In genomic region chr16:88017006-88017405, GRCh38 we compare ENCODE assay signal across 22 cellular contexts.
A peak's percentile ranks its signal among the peaks of the same experiment; 100 is the strongest.
DNase-seq lines count a peak whose midpoint lies in the region; ATAC-seq and TF ChIP-seq lines count a peak whose summit lies in the region.
"Had no signal": no experiment of that assay in that cellular context is flagged by ENCODE, and none has a peak within 500 bp of the region (broad histone marks: within the 10 kb centered on the region; RNA-seq: fewer than 3 reads in every experiment).

No MANE protein-coding gene starts in this region.

- H3K9me3 ChIP-seq in lower lobe of right lung (no peaks in the 10 kb centered on the region), stomach (no peaks in the 10 kb centered on the region)
- H3K9me3 ChIP-seq: SK-N-SH had no signal

- TF ChIP-seq CTCF in LNCaP clone FGC (IDR thresholded peaks at IDR 0.05; ENCODE audit: control insufficient read depth, extremely low read depth, insufficient read depth) (no peak), lower lobe of right lung (IDR thresholded peaks at IDR 0.05) (no peak), stomach (IDR thresholded peaks at IDR 0.05) (no peak)

- H3K4me3 ChIP-seq in LNCaP clone FGC (ENCODE audit: low read depth, low read length): peak overlapping the region; percentile 42
- H3K4me3 ChIP-seq in lower lobe of right lung: no peak overlapping the region
- H3K4me3 ChIP-seq in stomach: no peak overlapping the region

- H3K27me3 ChIP-seq in lower lobe of right lung (ENCODE audit: low read depth): no peaks in the 10 kb centered on the region
- no peaks in the 10 kb centered on the region for H3K27me3 ChIP-seq in stomach

- ATAC-seq in Right ventricle myocardium superior (ENCODE audit: poor library complexity) (no peak), lower lobe of right lung (no peak)
- ATAC-seq: HCT116 had no signal

- intact Hi-C loops in cardiac septum (cut with DNase I) (no loop called here), Right ventricle myocardium superior (cut with DNase I) (no loop called here), lower lobe of right lung (cut with DNase I) (no loop called here), stomach (cut with DNase I; ENCODE audit: low total_unique reads) (no loop called here)

- H3K4me1 ChIP-seq in lower lobe of right lung: peaks cover 6% of the 10 kb centered on the region
- peaks cover 7 to 27% (median 23%) of the 10 kb centered on the region in 4 donors for H3K4me1 ChIP-seq in stomach

- 22 to 73% (median 52%) methylated on average over 3 to 11 of the region's 11 CpGs for WGBS in stomach, 5 donors

- H3K27ac ChIP-seq in lower lobe of right lung: no peak overlapping the region
- no peak overlapping the region for H3K27ac ChIP-seq in stomach

- H3K36me3 ChIP-seq in lower lobe of right lung (peaks cover 24% of the 10 kb centered on the region), stomach (peaks cover 0 to 37% (median 28%) of the 10 kb centered on the region in 4 donors)

- DNase-seq in cardiac septum (ENCODE audit: low spot score) (peak; percentile 26), Right ventricle myocardium superior (no peak), LNCaP clone FGC (ENCODE audit: low read depth) (peak; percentile 42), lower lobe of right lung (peak; percentile 26), stomach (peak; percentile 71), cortex of kidney (lab: John Stamatoyannopoulos, UW) (no peak)
- DNase-seq in activated CD4-positive, alpha-beta T cell treated with anti-CD3 and anti-CD28 coated beads, Interleukin-2, amount 50 U/mL, for 48 hours: no peak
- DNase-seq in NK-92 treated with Interleukin-12 subunit alpha and Interleukin-12 subunit beta, amount 100 ng/mL, for 24 hours (lab: John Stamatoyannopoulos, UW): no peak
- DNase-seq: AML-193, DMS79 treated with DMSO at 0.1 percent for 48 hours, GF-D8, Karpas-422, NCI-H1092 treated with DMSO at 0.1 percent for 48 hours, NCI-H1436, NCI-H187, NCI-H2081 treated with DMSO at 0.1 percent for 48 hours, NCI-H2171, NCI-H226, NCI-H510A, NCI-H69, SK-N-SH had no signal

- TF ChIP-seq EP300 in stomach (IDR thresholded peaks at IDR 0.05): no peak

- TF ChIP-seq POLR2A in stomach (IDR thresholded peaks at IDR 0.05): no peak

Comparison
In these comparisons a context has a peak if more than half of its experiments do, and no peak if none do; other contexts are left out.
1. DNase-seq: peak in cardiac septum (single experiment), LNCaP clone FGC (single experiment), lower lobe of right lung (single experiment) and stomach (single experiment); none in Right ventricle myocardium superior (single experiment), cortex of kidney (single experiment), activated CD4-positive, alpha-beta T cell treated with anti-CD3 and anti-CD28 coated beads, Interleukin-2, amount 50 U/mL, for 48 hours (0 of 2) and NK-92 treated with Interleukin-12 subunit alpha and Interleukin-12 subunit beta, amount 100 ng/mL, for 24 hours (single experiment).